ENCODE assay signal across 19 cellular contexts in genomic region chr4:3710451-3711182, GRCh38. TPM values are rescaled to one million over a fixed set of nuclear protein-coding genes. Genes with fewer than 3 reads are reported as not detected.
DNase-seq lines count a peak whose midpoint lies in the region; ATAC-seq, FAIRE-seq and TF ChIP-seq lines count a peak whose summit lies in the region.
"Had no signal": no experiment of that assay in that cellular context is flagged by ENCODE, and none has a peak within 500 bp of the region (broad histone marks: within the 10 kb centered on the region; RNA-seq: fewer than 3 reads in every experiment).

No MANE protein-coding gene starts in this region.

- H3K27ac Mint-ChIP-seq in stimulated activated naive CD8-positive, alpha-beta T cell treated with anti-CD3 and anti-CD28 coated beads, Interleukin-15, amount 100 ng/mL, for 72 hours = no peak overlapping the region
- H3K27ac Mint-ChIP-seq: activated CD8-positive, alpha-beta T cell treated with anti-CD3 and anti-CD28 coated beads, Interleukin-2, amount 10 ng/mL, durations not matched to agents 7 days and 5 days; activated T-helper 1 cell treated with anti-CD3 and anti-CD28 coated beads, Interleukin-12 subunit alpha, Interleukin-12 subunit beta, Interleukin-2, Interleukin-4 antibody, amounts not matched to agents 30 ng/mL and 10 ng/mL and 1 ng/mL, durations not matched to agents 14 hours and 24 hours and 36 hours; CD8-positive, alpha-beta T cell; stimulated activated effector memory CD8-positive, alpha-beta T cell treated with anti-CD3 and anti-CD28 coated beads, Interleukin-12 subunit alpha, Interleukin-12 subunit beta, amount 100 ng/mL, for 72 hours had no signal

- DNase-seq in A172 (ENCODE audit: low spot score) (peak; percentile 34), RWPE2 (ENCODE audit: low spot score) (peak; percentile 46), kidney (peak; percentile 88), pancreas (peak in 4 of 6 donors; percentile 31 to 57 (median 42)), NCI-H2029 treated with DMSO at 0.1 percent for 48 hours (lab: John Stamatoyannopoulos, UW) (no peak), HuH-7 (ENCODE audit: low spot score) (no peak)
- no peak for DNase-seq in stimulated activated naive CD8-positive, alpha-beta T cell treated with anti-CD3 and anti-CD28 coated beads, Interleukin-15, amount 100 ng/mL, for 72 hours
- no peak for DNase-seq in activated CD8-positive, alpha-beta memory T cell treated with anti-CD3 and anti-CD28 coated beads, Interleukin-2, amount 50 U/mL, for 48 hours
- DNase-seq: activated CD8-positive, alpha-beta T cell treated with anti-CD3 and anti-CD28 coated beads, Interleukin-2, amount 10 ng/mL, durations not matched to agents 7 days and 5 days; NCI-H1105; T-helper 1 cell; WERI-Rb-1 had no signal

- peak overlapping the region in 1 of 2 donors; percentile 56 for H3K9ac ChIP-seq in kidney (ENCODE audit: low read length in 2 of 2)

- peaks cover 12% of the 10 kb centered on the region for H3K27me3 ChIP-seq in RWPE2 (ENCODE audit: insufficient read depth, poor library complexity, severe bottlenecking)
- H3K27me3 ChIP-seq in pancreas = no peaks in the 10 kb centered on the region
- H3K27me3 ChIP-seq: adrenal gland, vagina had no signal

- WGBS in pancreas, 2 donors = 43 to 45% methylated on average over 24 of the region's 24 CpGs

- H3K27ac ChIP-seq in RWPE2 (ENCODE audit: poor library complexity, severe bottlenecking) = no peak overlapping the region
- H3K27ac ChIP-seq in kidney (ENCODE audit: low read depth in 2 of 2, low read length in 2 of 2) = peak overlapping the region; percentile 81 to 91
- no peak overlapping the region for H3K27ac ChIP-seq in pancreas
- H3K27ac ChIP-seq: vagina, WERI-Rb-1 had no signal

- H3K4me1 Mint-ChIP-seq in stimulated activated naive CD8-positive, alpha-beta T cell treated with anti-CD3 and anti-CD28 coated beads, Interleukin-15, amount 100 ng/mL, for 72 hours = no peaks in the 10 kb centered on the region

- no peak for FAIRE-seq in kidney (lab: Jason Lieb, UNC)
- FAIRE-seq in pancreas (lab: Jason Lieb, UNC) = no peak

- peaks cover 9% of the 10 kb centered on the region for H3K27me3 Mint-ChIP-seq in stimulated activated naive CD8-positive, alpha-beta T cell treated with anti-CD3 and anti-CD28 coated beads, Interleukin-15, amount 100 ng/mL, for 72 hours

- intact Hi-C loops in kidney (cut with DNase I) (no loop called here), pancreas (cut with DNase I) (no loop called here)

- H3K4me3 Mint-ChIP-seq in stimulated activated naive CD8-positive, alpha-beta T cell treated with anti-CD3 and anti-CD28 coated beads, Interleukin-15, amount 100 ng/mL, for 72 hours = no peak overlapping the region
- H3K4me3 Mint-ChIP-seq: activated CD8-positive, alpha-beta T cell treated with anti-CD3 and anti-CD28 coated beads, Interleukin-2, amount 10 ng/mL, durations not matched to agents 7 days and 5 days; activated T-helper 1 cell treated with anti-CD3 and anti-CD28 coated beads, Interleukin-12 subunit alpha, Interleukin-12 subunit beta, Interleukin-2, Interleukin-4 antibody, amounts not matched to agents 30 ng/mL and 10 ng/mL and 1 ng/mL, durations not matched to agents 14 hours and 24 hours and 36 hours; CD8-positive, alpha-beta T cell; stimulated activated effector memory CD8-positive, alpha-beta T cell treated with anti-CD3 and anti-CD28 coated beads, Interleukin-12 subunit alpha, Interleukin-12 subunit beta, amount 100 ng/mL, for 72 hours had no signal

- H3K36me3 ChIP-seq in RWPE2 (ENCODE audit: low read depth) (no peaks in the 10 kb centered on the region), kidney (ENCODE audit: control insufficient read depth in 1 of 2, insufficient read depth in 2 of 2, low read length in 2 of 2) (no peaks in the 10 kb centered on the region), pancreas (no peaks in the 10 kb centered on the region)
- H3K36me3 ChIP-seq: adrenal gland, vagina, WERI-Rb-1 had no signal

- H3K4me3 ChIP-seq in RWPE2 (ENCODE audit: severe bottlenecking) = no peak overlapping the region
- H3K4me3 ChIP-seq in kidney (ENCODE audit: low read length in 2 of 2) = peak overlapping the region in 1 of 2 donors; percentile 22
- no peak overlapping the region for H3K4me3 ChIP-seq in pancreas
- H3K4me3 ChIP-seq: adrenal gland, lung, smooth muscle cell, vagina had no signal

- H3K9me3 ChIP-seq in RWPE2 (ENCODE audit: severe bottlenecking) = no peaks in the 10 kb centered on the region
- H3K9me3 ChIP-seq in kidney (ENCODE audit: control insufficient read depth in 1 of 2, low read length in 2 of 2) = no peaks in the 10 kb centered on the region
- H3K9me3 ChIP-seq in pancreas = no peaks in the 10 kb centered on the region
- H3K9me3 ChIP-seq: adrenal gland, vagina had no signal

- ATAC-seq in RWPE2 (ENCODE audit: low read depth) = no peak
- ATAC-seq in pancreas = peak in 2 of 4 donors; percentile 31 to 38
- no peak for ATAC-seq in stimulated activated naive CD8-positive, alpha-beta T cell treated with anti-CD3 and anti-CD28 coated beads, Interleukin-15, amount 100 ng/mL, for 72 hours
- ATAC-seq: CD8-positive, alpha-beta T cell; stimulated activated effector memory CD8-positive, alpha-beta T cell treated with anti-CD3 and anti-CD28 coated beads, Interleukin-12 subunit alpha, Interleukin-12 subunit beta, amount 100 ng/mL, for 72 hours had no signal

- TF ChIP-seq CTCF in RWPE2 (IDR thresholded peaks at IDR 0.05; ENCODE audit: poor library complexity, severe bottlenecking) (no peak), kidney (IDR thresholded peaks at IDR 0.05; ENCODE audit: borderline replicate concordance, extremely low read depth, insufficient read depth) (no peak), pancreas (IDR thresholded peaks at IDR 0.05) (no peak)

- H3K9me3 Mint-ChIP-seq in stimulated activated naive CD8-positive, alpha-beta T cell treated with anti-CD3 and anti-CD28 coated beads, Interleukin-15, amount 100 ng/mL, for 72 hours = no peaks in the 10 kb centered on the region
- H3K9me3 Mint-ChIP-seq: activated T-helper 1 cell treated with anti-CD3 and anti-CD28 coated beads, Interleukin-12 subunit alpha, Interleukin-12 subunit beta, Interleukin-2, Interleukin-4 antibody, amounts not matched to agents 30 ng/mL and 10 ng/mL and 1 ng/mL, durations not matched to agents 14 hours and 24 hours and 36 hours; CD8-positive, alpha-beta T cell; stimulated activated effector memory CD8-positive, alpha-beta T cell treated with anti-CD3 and anti-CD28 coated beads, Interleukin-12 subunit alpha, Interleukin-12 subunit beta, amount 100 ng/mL, for 72 hours had no signal

- H3K4me1 ChIP-seq in RWPE2 (ENCODE audit: insufficient read depth, poor library complexity, severe bottlenecking) = no peaks in the 10 kb centered on the region
- peaks cover 48 to 52% of the 10 kb centered on the region in 2 donors for H3K4me1 ChIP-seq in kidney (ENCODE audit: control insufficient read depth in 1 of 2, insufficient read depth in 1 of 2, low read depth in 1 of 2, low read length in 2 of 2)
- H3K4me1 ChIP-seq in pancreas = no peaks in the 10 kb centered on the region
- H3K4me1 ChIP-seq: adrenal gland had no signal

RNA-seq across cellular contexts. Expression of gene ADRA2C, which starts 55.6 kb away (rescaled TPM):
- total RNA-seq in A172 (2014; rRNA removed; shearing (Covaris generic)) = 5.9 TPM in 2 replicates
- 36.2 TPM for total RNA-seq in kidney
- polyA plus RNA-seq in kidney (ENCODE audit: insufficient read depth, low read depth, low replicate concordance) = 21.9 TPM
- total RNA-seq in pancreas = 1 to 10 TPM; 1.1 to 6.8 (median 3.0) TPM
- 1 to 10 TPM; 1.9 to 5.3 TPM for polyA plus RNA-seq in pancreas
- total RNA-seq: activated CD8-positive, alpha-beta T cell treated with anti-CD3 and anti-CD28 coated beads, Interleukin-2, amount 10 ng/mL, durations not matched to agents 7 days and 5 days; activated T-helper 1 cell treated with anti-CD3 and anti-CD28 coated beads, Interleukin-12 subunit alpha, Interleukin-12 subunit beta, Interleukin-2, Interleukin-4 antibody, amounts not matched to agents 30 ng/mL and 10 ng/mL and 1 ng/mL, durations not matched to agents 14 hours and 24 hours and 36 hours; CD8-positive, alpha-beta T cell had no signal

Comparison
In these comparisons a context has a peak if more than half of its experiments do, and no peak if none do; other contexts are left out.
1. DNase-seq: peak in A172 (single experiment), RWPE2 (single experiment), kidney (single experiment) and pancreas (4 of 6); none in NCI-H2029 treated with DMSO at 0.1 percent for 48 hours (single experiment), stimulated activated naive CD8-positive, alpha-beta T cell treated with anti-CD3 and anti-CD28 coated beads, Interleukin-15, amount 100 ng/mL, for 72 hours (0 of 2), HuH-7 (single experiment) and activated CD8-positive, alpha-beta memory T cell treated with anti-CD3 and anti-CD28 coated beads, Interleukin-2, amount 50 U/mL, for 48 hours (single experiment).
2. H3K27ac ChIP-seq: peak in kidney (2 of 2); none in RWPE2 (single experiment) and pancreas (0 of 4).